In the genomic region with DNA sequence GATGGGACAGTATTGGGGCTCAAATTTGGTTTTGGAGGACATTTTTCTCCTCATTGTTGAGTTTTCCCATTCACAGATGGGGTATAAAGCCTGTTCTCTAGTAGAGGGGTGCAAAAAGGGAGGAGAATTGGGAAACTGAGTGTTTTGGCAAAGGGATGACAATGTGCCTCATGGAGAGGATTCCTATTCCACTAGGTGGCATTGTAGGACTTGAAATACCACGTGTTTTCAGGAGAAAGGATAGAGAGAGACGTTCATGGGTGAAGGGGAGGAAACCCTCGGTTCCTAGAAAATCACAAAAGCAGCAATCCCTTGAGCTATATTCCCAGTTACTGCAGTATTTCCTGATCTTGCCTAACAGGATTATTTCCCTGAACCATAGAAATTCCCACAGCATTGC, we compare ENCODE assay signal across 2 cellular contexts.
TF ChIP-seq lines count a peak whose summit lies in the region.

No MANE protein-coding gene starts in this region.

TF ChIP-seq in WTC11, 78 proteins besides CTCF, POLR2A, EP300 and RAD21:
- TF ChIP-seq, protein P1, sequence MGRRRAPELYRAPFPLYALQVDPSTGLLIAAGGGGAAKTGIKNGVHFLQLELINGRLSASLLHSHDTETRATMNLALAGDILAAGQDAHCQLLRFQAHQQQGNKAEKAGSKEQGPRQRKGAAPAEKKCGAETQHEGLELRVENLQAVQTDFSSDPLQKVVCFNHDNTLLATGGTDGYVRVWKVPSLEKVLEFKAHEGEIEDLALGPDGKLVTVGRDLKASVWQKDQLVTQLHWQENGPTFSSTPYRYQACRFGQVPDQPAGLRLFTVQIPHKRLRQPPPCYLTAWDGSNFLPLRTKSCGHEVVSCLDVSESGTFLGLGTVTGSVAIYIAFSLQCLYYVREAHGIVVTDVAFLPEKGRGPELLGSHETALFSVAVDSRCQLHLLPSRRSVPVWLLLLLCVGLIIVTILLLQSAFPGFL (CRISPR knock-in tag; IDR thresholded peaks at IDR 0.05; ENCODE audit: borderline replicate concordance) = no peak
- no peak for TF ChIP-seq NR3C1 (CRISPR knock-in tag; conservative IDR thresholded peaks at IDR 0.05; ENCODE audit: low read depth)
- TF ChIP-seq ZNF317 (CRISPR knock-in tag; IDR thresholded peaks at IDR 0.05; ENCODE audit: borderline replicate concordance, low read depth) = no peak
- TF ChIP-seq TCF7 (CRISPR knock-in tag; IDR thresholded peaks at IDR 0.05; ENCODE audit: low read depth) = no peak
- TF ChIP-seq, protein P2, sequence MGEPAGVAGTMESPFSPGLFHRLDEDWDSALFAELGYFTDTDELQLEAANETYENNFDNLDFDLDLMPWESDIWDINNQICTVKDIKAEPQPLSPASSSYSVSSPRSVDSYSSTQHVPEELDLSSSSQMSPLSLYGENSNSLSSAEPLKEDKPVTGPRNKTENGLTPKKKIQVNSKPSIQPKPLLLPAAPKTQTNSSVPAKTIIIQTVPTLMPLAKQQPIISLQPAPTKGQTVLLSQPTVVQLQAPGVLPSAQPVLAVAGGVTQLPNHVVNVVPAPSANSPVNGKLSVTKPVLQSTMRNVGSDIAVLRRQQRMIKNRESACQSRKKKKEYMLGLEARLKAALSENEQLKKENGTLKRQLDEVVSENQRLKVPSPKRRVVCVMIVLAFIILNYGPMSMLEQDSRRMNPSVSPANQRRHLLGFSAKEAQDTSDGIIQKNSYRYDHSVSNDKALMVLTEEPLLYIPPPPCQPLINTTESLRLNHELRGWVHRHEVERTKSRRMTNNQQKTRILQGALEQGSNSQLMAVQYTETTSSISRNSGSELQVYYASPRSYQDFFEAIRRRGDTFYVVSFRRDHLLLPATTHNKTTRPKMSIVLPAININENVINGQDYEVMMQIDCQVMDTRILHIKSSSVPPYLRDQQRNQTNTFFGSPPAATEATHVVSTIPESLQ (CRISPR knock-in tag; IDR thresholded peaks at IDR 0.05) = no peak
- TF ChIP-seq HMGA2 (CRISPR knock-in tag; IDR thresholded peaks at IDR 0.05) = no peak
- TF ChIP-seq, protein P3, sequence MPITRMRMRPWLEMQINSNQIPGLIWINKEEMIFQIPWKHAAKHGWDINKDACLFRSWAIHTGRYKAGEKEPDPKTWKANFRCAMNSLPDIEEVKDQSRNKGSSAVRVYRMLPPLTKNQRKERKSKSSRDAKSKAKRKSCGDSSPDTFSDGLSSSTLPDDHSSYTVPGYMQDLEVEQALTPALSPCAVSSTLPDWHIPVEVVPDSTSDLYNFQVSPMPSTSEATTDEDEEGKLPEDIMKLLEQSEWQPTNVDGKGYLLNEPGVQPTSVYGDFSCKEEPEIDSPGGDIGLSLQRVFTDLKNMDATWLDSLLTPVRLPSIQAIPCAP (CRISPR knock-in tag; IDR thresholded peaks at IDR 0.05) = no peak
- TF ChIP-seq, protein P4, sequence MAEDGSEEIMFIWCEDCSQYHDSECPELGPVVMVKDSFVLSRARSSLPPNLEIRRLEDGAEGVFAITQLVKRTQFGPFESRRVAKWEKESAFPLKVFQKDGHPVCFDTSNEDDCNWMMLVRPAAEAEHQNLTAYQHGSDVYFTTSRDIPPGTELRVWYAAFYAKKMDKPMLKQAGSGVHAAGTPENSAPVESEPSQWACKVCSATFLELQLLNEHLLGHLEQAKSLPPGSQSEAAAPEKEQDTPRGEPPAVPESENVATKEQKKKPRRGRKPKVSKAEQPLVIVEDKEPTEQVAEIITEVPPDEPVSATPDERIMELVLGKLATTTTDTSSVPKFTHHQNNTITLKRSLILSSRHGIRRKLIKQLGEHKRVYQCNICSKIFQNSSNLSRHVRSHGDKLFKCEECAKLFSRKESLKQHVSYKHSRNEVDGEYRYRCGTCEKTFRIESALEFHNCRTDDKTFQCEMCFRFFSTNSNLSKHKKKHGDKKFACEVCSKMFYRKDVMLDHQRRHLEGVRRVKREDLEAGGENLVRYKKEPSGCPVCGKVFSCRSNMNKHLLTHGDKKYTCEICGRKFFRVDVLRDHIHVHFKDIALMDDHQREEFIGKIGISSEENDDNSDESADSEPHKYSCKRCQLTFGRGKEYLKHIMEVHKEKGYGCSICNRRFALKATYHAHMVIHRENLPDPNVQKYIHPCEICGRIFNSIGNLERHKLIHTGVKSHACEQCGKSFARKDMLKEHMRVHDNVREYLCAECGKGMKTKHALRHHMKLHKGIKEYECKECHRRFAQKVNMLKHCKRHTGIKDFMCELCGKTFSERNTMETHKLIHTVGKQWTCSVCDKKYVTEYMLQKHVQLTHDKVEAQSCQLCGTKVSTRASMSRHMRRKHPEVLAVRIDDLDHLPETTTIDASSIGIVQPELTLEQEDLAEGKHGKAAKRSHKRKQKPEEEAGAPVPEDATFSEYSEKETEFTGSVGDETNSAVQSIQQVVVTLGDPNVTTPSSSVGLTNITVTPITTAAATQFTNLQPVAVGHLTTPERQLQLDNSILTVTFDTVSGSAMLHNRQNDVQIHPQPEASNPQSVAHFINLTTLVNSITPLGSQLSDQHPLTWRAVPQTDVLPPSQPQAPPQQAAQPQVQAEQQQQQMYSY (CRISPR knock-in tag; IDR thresholded peaks at IDR 0.05) = no peak
- TF ChIP-seq ZNF671 (CRISPR knock-in tag; IDR thresholded peaks at IDR 0.05) = no peak
- TF ChIP-seq SOX15 (CRISPR knock-in tag; IDR thresholded peaks at IDR 0.05) = no peak
- no peak for TF ChIP-seq ZNF232 (CRISPR knock-in tag; IDR thresholded peaks at IDR 0.05)
- TF ChIP-seq, protein P5, sequence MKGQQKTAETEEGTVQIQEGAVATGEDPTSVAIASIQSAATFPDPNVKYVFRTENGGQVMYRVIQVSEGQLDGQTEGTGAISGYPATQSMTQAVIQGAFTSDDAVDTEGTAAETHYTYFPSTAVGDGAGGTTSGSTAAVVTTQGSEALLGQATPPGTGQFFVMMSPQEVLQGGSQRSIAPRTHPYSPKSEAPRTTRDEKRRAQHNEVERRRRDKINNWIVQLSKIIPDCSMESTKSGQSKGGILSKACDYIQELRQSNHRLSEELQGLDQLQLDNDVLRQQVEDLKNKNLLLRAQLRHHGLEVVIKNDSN (CRISPR knock-in tag; IDR thresholded peaks at IDR 0.05) = no peak
- TF ChIP-seq, protein P6, sequence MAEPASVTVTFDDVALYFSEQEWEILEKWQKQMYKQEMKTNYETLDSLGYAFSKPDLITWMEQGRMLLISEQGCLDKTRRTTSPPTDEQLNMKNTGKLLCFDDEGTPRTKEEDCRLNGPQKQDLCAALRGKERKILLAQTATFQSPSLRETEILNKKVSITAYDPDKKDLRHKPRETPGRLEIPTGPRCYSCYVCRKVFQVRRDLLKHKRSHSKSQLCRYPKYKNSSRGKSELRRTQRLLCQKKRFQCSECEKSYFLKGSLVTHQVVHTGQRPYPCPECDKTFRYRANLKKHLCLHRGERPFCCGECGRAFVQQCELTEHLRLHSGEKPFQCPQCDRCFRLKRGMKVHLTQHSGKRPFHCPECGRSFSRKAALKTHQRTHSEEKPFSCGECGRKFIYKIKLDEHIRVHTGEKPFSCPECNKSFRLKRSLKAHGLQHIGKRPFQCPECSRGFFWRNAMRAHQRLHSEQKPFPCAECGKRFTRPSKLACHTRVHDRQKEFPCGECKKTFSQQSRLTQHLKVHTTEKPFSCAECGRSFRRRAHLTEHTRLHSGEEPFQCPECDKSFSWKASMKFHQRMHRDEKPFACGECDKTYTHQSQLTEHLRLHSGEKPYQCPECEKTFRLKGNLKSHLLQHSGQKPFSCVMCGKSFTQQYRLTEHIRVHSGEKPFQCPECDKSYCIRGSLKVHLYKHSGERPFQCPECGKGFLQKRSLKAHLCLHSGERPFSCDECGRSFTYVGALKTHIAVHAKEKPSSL (CRISPR knock-in tag; conservative IDR thresholded peaks at IDR 0.05) = no peak
- TF ChIP-seq MYBL2 (CRISPR knock-in tag; IDR thresholded peaks at IDR 0.05) = no peak
TF ChIP-seq in WTC11: peak in this region for 0.

TF ChIP-seq in liver, 16 proteins besides CTCF, POLR2A, EP300 and RAD21 (continued from another document):
- TF ChIP-seq, protein P7, sequence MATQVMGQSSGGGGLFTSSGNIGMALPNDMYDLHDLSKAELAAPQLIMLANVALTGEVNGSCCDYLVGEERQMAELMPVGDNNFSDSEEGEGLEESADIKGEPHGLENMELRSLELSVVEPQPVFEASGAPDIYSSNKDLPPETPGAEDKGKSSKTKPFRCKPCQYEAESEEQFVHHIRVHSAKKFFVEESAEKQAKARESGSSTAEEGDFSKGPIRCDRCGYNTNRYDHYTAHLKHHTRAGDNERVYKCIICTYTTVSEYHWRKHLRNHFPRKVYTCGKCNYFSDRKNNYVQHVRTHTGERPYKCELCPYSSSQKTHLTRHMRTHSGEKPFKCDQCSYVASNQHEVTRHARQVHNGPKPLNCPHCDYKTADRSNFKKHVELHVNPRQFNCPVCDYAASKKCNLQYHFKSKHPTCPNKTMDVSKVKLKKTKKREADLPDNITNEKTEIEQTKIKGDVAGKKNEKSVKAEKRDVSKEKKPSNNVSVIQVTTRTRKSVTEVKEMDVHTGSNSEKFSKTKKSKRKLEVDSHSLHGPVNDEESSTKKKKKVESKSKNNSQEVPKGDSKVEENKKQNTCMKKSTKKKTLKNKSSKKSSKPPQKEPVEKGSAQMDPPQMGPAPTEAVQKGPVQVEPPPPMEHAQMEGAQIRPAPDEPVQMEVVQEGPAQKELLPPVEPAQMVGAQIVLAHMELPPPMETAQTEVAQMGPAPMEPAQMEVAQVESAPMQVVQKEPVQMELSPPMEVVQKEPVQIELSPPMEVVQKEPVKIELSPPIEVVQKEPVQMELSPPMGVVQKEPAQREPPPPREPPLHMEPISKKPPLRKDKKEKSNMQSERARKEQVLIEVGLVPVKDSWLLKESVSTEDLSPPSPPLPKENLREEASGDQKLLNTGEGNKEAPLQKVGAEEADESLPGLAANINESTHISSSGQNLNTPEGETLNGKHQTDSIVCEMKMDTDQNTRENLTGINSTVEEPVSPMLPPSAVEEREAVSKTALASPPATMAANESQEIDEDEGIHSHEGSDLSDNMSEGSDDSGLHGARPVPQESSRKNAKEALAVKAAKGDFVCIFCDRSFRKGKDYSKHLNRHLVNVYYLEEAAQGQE (IDR thresholded peaks at IDR 0.05) = no peak
- TF ChIP-seq FOXA2 (IDR thresholded peaks at IDR 0.05) = no peak
- TF ChIP-seq TAF1 (conservative IDR thresholded peaks at IDR 0.05) = no peak
- TF ChIP-seq, protein P8, sequence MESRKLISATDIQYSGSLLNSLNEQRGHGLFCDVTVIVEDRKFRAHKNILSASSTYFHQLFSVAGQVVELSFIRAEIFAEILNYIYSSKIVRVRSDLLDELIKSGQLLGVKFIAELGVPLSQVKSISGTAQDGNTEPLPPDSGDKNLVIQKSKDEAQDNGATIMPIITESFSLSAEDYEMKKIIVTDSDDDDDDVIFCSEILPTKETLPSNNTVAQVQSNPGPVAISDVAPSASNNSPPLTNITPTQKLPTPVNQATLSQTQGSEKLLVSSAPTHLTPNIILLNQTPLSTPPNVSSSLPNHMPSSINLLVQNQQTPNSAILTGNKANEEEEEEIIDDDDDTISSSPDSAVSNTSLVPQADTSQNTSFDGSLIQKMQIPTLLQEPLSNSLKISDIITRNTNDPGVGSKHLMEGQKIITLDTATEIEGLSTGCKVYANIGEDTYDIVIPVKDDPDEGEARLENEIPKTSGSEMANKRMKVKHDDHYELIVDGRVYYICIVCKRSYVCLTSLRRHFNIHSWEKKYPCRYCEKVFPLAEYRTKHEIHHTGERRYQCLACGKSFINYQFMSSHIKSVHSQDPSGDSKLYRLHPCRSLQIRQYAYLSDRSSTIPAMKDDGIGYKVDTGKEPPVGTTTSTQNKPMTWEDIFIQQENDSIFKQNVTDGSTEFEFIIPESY (IDR thresholded peaks at IDR 0.05) = no peak
- TF ChIP-seq SP1 (IDR thresholded peaks at IDR 0.05) = no peak
- TF ChIP-seq NR2F2 (IDR thresholded peaks at IDR 0.05) = no peak
